ENCODE assay signal across 10 cellular contexts in genomic region chr5:113682497-113683136, GRCh38.
DNase-seq lines count a peak whose midpoint lies in the region; ATAC-seq and TF ChIP-seq lines count a peak whose summit lies in the region.
"Had no signal": no experiment of that assay in that cellular context is flagged by ENCODE, and none has a peak within 500 bp of the region (broad histone marks: within the 10 kb centered on the region; RNA-seq: fewer than 3 reads in every experiment).

No MANE protein-coding gene starts in this region.

- WGBS in gastroesophageal sphincter (ENCODE audit: low coverage in 1 of 2), 2 donors, result 46 to 61% methylated on average over 6 to 7 of the region's 7 CpGs

- POLR2A ChIA-PET in WTC11 (lab: Charles Lee), result interaction anchor here (0.6 kb wide), 1 partner anchor 87 kb away, joined by 8 read pairs; no protein-coding TSS in a partner anchor

- H3K4me2 ChIP-seq in GM23338, result no peak overlapping the region

- peaks cover 13% of the 10 kb centered on the region; the same call in 1 of the 2 replicates for H3K4me1 ChIP-seq in GM23338 (ENCODE audit: insufficient read depth)
- no peaks in the 10 kb centered on the region for H3K4me1 ChIP-seq in gastroesophageal sphincter

- no peak overlapping the region for H3K4me3 ChIP-seq in GM23338
- H3K4me3 ChIP-seq in gastroesophageal sphincter, result no peak overlapping the region

- H3K79me2 ChIP-seq in GM23338 (replicated peaks; ENCODE audit: insufficient read depth), result no peaks in the 10 kb centered on the region

- H3K27me3 ChIP-seq in GM23338 (ENCODE audit: insufficient read depth) (no peaks in the 10 kb centered on the region), gastroesophageal sphincter (no peaks in the 10 kb centered on the region)

- H3K27ac Mint-ChIP-seq in GM23338 (no peak overlapping the region), WTC11 (no peak overlapping the region)
- H3K27ac Mint-ChIP-seq in T-helper 2 cell treated with Interferon-gamma antibody and Interleukin-4, amounts not matched to agents 5 μg/mL and 100 μg/mL, for 36 hours, result no peak overlapping the region
- H3K27ac Mint-ChIP-seq in activated naive CD8-positive, alpha-beta T cell treated with anti-CD3 and anti-CD28 coated beads, Interleukin-2, amount 50 U/mL, for 24 hours, result no peak overlapping the region
- H3K27ac Mint-ChIP-seq: activated B cell treated with CpG ODN at 0.5 μM for 24 hours, nephron progenitor cell had no signal

- no peak for TF ChIP-seq POLR2A in gastroesophageal sphincter (IDR thresholded peaks at IDR 0.05)

- H2AFZ ChIP-seq in GM23338, result no peak overlapping the region

- H3K4me3 Mint-ChIP-seq in GM23338, result no peak overlapping the region
- no peak overlapping the region for H3K4me3 Mint-ChIP-seq in WTC11
- H3K4me3 Mint-ChIP-seq in T-helper 2 cell treated with Interferon-gamma antibody and Interleukin-4, amounts not matched to agents 5 μg/mL and 100 μg/mL, for 36 hours, result no peak overlapping the region
- H3K4me3 Mint-ChIP-seq in activated naive CD8-positive, alpha-beta T cell treated with anti-CD3 and anti-CD28 coated beads, Interleukin-2, amount 50 U/mL, for 24 hours, result no peak overlapping the region
- H3K4me3 Mint-ChIP-seq: activated B cell treated with CpG ODN at 0.5 μM for 24 hours, nephron progenitor cell had no signal

- CTCF ChIA-PET in WTC11 (lab: Charles Lee), result interaction anchor here (0.6 to 1.7 kb wide), 16 partner anchors 11 to 1414 kb away, joined by 3 to 13 read pairs (median 4); no protein-coding TSS in a partner anchor

- no peaks in the 10 kb centered on the region for H3K9me2 ChIP-seq in GM23338 (ENCODE audit: insufficient read depth)

- no peaks in the 10 kb centered on the region for H3F3A ChIP-seq in GM23338 (replicated peaks; ENCODE audit: low read depth)

- H4K20me1 ChIP-seq in GM23338 (replicated peaks; ENCODE audit: insufficient read depth), result no peaks in the 10 kb centered on the region

- H3K9me3 ChIP-seq in gastroesophageal sphincter, result no peaks in the 10 kb centered on the region

- H3K36me3 Mint-ChIP-seq in GM23338 (ENCODE audit: low read depth), result no peaks in the 10 kb centered on the region
- no peaks in the 10 kb centered on the region for H3K36me3 Mint-ChIP-seq in WTC11
- no peaks in the 10 kb centered on the region for H3K36me3 Mint-ChIP-seq in T-helper 2 cell treated with Interferon-gamma antibody and Interleukin-4, amounts not matched to agents 5 μg/mL and 100 μg/mL, for 36 hours (ENCODE audit: low read depth)
- H3K36me3 Mint-ChIP-seq in activated naive CD8-positive, alpha-beta T cell treated with anti-CD3 and anti-CD28 coated beads, Interleukin-2, amount 50 U/mL, for 24 hours (ENCODE audit: low read depth), result no peaks in the 10 kb centered on the region

- H3K27ac ChIP-seq in GM23338 (ENCODE audit: low read depth) (no peak overlapping the region), gastroesophageal sphincter (no peak overlapping the region)

- H3K9me3 Mint-ChIP-seq in GM23338, result no peaks in the 10 kb centered on the region
- no peaks in the 10 kb centered on the region for H3K9me3 Mint-ChIP-seq in WTC11
- no peaks in the 10 kb centered on the region for H3K9me3 Mint-ChIP-seq in T-helper 2 cell treated with Interferon-gamma antibody and Interleukin-4, amounts not matched to agents 5 μg/mL and 100 μg/mL, for 36 hours
- H3K9me3 Mint-ChIP-seq in activated naive CD8-positive, alpha-beta T cell treated with anti-CD3 and anti-CD28 coated beads, Interleukin-2, amount 50 U/mL, for 24 hours, result no peaks in the 10 kb centered on the region
- H3K9me3 Mint-ChIP-seq: activated B cell treated with CpG ODN at 0.5 μM for 24 hours, nephron progenitor cell had no signal

- no peak for TF ChIP-seq EP300 in gastroesophageal sphincter (IDR thresholded peaks at IDR 0.05)

- H3K27me3 Mint-ChIP-seq in GM23338 (ENCODE audit: insufficient read depth, low read depth, poor library complexity) (peaks cover 1% of the 10 kb centered on the region), WTC11 (ENCODE audit: low read depth) (no peaks in the 10 kb centered on the region)
- no peaks in the 10 kb centered on the region for H3K27me3 Mint-ChIP-seq in T-helper 2 cell treated with Interferon-gamma antibody and Interleukin-4, amounts not matched to agents 5 μg/mL and 100 μg/mL, for 36 hours (ENCODE audit: low read depth)
- H3K27me3 Mint-ChIP-seq in activated naive CD8-positive, alpha-beta T cell treated with anti-CD3 and anti-CD28 coated beads, Interleukin-2, amount 50 U/mL, for 24 hours, result peaks cover 3% of the 10 kb centered on the region
- H3K27me3 Mint-ChIP-seq: activated B cell treated with CpG ODN at 0.5 μM for 24 hours had no signal

- DNase-seq in GM23338 (ENCODE audit: low spot score), result peak; percentile 52
- peak; percentile 20 for DNase-seq in WTC11 (ENCODE audit: low spot score)
- DNase-seq in medulla oblongata (ENCODE audit: extremely low spot score), result peak; percentile 7
- no peak for DNase-seq in T-helper 2 cell treated with Interferon-gamma antibody and Interleukin-4, amounts not matched to agents 5 μg/mL and 100 μg/mL, for 36 hours (ENCODE audit: low spot score)
- no peak for DNase-seq in activated naive CD8-positive, alpha-beta T cell treated with anti-CD3 and anti-CD28 coated beads, Interleukin-2, amount 50 U/mL, for 24 hours
- DNase-seq: activated B cell treated with CpG ODN at 0.5 μM for 24 hours; nephron progenitor cell; stimulated activated CD4-positive, alpha-beta T cell treated with anti-CD3 and anti-CD28 coated beads, Interleukin-2, amount 100 ng/mL, for 48 hours had no signal

- no peaks in the 10 kb centered on the region for H3K36me3 ChIP-seq in GM23338 (ENCODE audit: insufficient read depth)
- no peaks in the 10 kb centered on the region for H3K36me3 ChIP-seq in gastroesophageal sphincter

- peak; percentile 49 to 51 for TF ChIP-seq CTCF in GM23338 (conservative IDR thresholded peaks at IDR 0.05; ENCODE audit: low read depth in 2 of 2)
- peak; percentile 56; the same call in 1 of the 2 replicates for TF ChIP-seq CTCF in LNCAP (IDR thresholded peaks at IDR 0.05)
- TF ChIP-seq CTCF in WTC11 (IDR thresholded peaks at IDR 0.05), result no peak
- TF ChIP-seq CTCF in gastroesophageal sphincter (IDR thresholded peaks at IDR 0.05), result peak in 2 of 4 experiments; percentile 13 to 15

- ATAC-seq in GM23338 (peak; percentile 51), WTC11 (peak; percentile 67), gastroesophageal sphincter (no peak)
- no peak for ATAC-seq in activated naive CD8-positive, alpha-beta T cell treated with anti-CD3 and anti-CD28 coated beads, Interleukin-2, amount 50 U/mL, for 24 hours

- H3K4me1 Mint-ChIP-seq in GM23338 (peaks cover 23% of the 10 kb centered on the region), WTC11 (peaks cover 27% of the 10 kb centered on the region)
- no peaks in the 10 kb centered on the region for H3K4me1 Mint-ChIP-seq in T-helper 2 cell treated with Interferon-gamma antibody and Interleukin-4, amounts not matched to agents 5 μg/mL and 100 μg/mL, for 36 hours (ENCODE audit: low read depth)
- H3K4me1 Mint-ChIP-seq in activated naive CD8-positive, alpha-beta T cell treated with anti-CD3 and anti-CD28 coated beads, Interleukin-2, amount 50 U/mL, for 24 hours, result no peaks in the 10 kb centered on the region
- H3K4me1 Mint-ChIP-seq: activated B cell treated with CpG ODN at 0.5 μM for 24 hours had no signal

TF ChIP-seq in GM23338, 12 proteins besides CTCF, POLR2A, EP300 and RAD21 (continues in another document):
- TF ChIP-seq ZNF114 (CRISPR knock-in tag; IDR thresholded peaks at IDR 0.05), result no peak

TF ChIP-seq in WTC11, 78 proteins besides CTCF, POLR2A, EP300 and RAD21:
- TF ChIP-seq ZNF423 (CRISPR knock-in tag; IDR thresholded peaks at IDR 0.05) (peak; percentile 68), AR (CRISPR knock-in tag; IDR thresholded peaks at IDR 0.05) (no peak), USF2 (CRISPR knock-in tag; IDR thresholded peaks at IDR 0.05) (0 out of 2 replicates have a peak, but pooled peaks have one; percentile 7), ZBTB43 (CRISPR knock-in tag; IDR thresholded peaks at IDR 0.05) (no peak), TEAD1 (CRISPR knock-in tag; IDR thresholded peaks at IDR 0.05) (peak; percentile 75; the same call in 1 of the 2 replicates)

Comparison
In these comparisons a context has a peak if more than half of its experiments do, and no peak if none do; other contexts are left out.
1. ATAC-seq: peak in GM23338 (single experiment) and WTC11 (single experiment); none in gastroesophageal sphincter (single experiment) and activated naive CD8-positive, alpha-beta T cell treated with anti-CD3 and anti-CD28 coated beads, Interleukin-2, amount 50 U/mL, for 24 hours (single experiment).
2. DNase-seq: peak in GM23338 (single experiment), WTC11 (single experiment) and medulla oblongata (single experiment); none in T-helper 2 cell treated with Interferon-gamma antibody and Interleukin-4, amounts not matched to agents 5 μg/mL and 100 μg/mL, for 36 hours (single experiment) and activated naive CD8-positive, alpha-beta T cell treated with anti-CD3 and anti-CD28 coated beads, Interleukin-2, amount 50 U/mL, for 24 hours (single experiment).